8 cellular contexts compared by ENCODE assay signal in genomic region chr9:137199411-137200121, GRCh38. TPM values are rescaled to one million over a fixed set of nuclear protein-coding genes. Genes with fewer than 3 reads are reported as not detected.
A peak's percentile ranks its signal among the peaks of the same experiment; 100 is the strongest.
DNase-seq lines count a peak whose midpoint lies in the region; ATAC-seq and TF ChIP-seq lines count a peak whose summit lies in the region.

No MANE protein-coding gene starts in this region.

- H3K36me3 Mint-ChIP-seq in progenitor cell of endocrine pancreas (ENCODE audit: insufficient read depth): no peaks in the 10 kb centered on the region

- H3K36me3 ChIP-seq in Peyer's patch: no peaks in the 10 kb centered on the region
- no peaks in the 10 kb centered on the region for H3K36me3 ChIP-seq in esophagus squamous epithelium

- H3K4me1 Mint-ChIP-seq in progenitor cell of endocrine pancreas (ENCODE audit: low read depth): peaks cover 26% of the 10 kb centered on the region

- H3K4me3 ChIP-seq in Peyer's patch (peak overlapping the region; percentile 43 to 96 (median 83)), esophagus squamous epithelium (peak overlapping the region; percentile 39 to 82 (median 72))

- intact Hi-C loops in esophagus squamous epithelium (cut with DNase I): no loop called here

- no peaks in the 10 kb centered on the region for H3K9me3 ChIP-seq in Peyer's patch
- H3K9me3 ChIP-seq in esophagus squamous epithelium: no peaks in the 10 kb centered on the region

- TF ChIP-seq CTCF in Peyer's patch (IDR thresholded peaks at IDR 0.05) (no peak), esophagus squamous epithelium (IDR thresholded peaks at IDR 0.05) (no peak), progenitor cell of endocrine pancreas (IDR thresholded peaks at IDR 0.05; ENCODE audit: unreplicated experiment) (no peak)

- no peak overlapping the region for H3K27ac Mint-ChIP-seq in progenitor cell of endocrine pancreas

- H3K4me3 Mint-ChIP-seq in progenitor cell of endocrine pancreas (ENCODE audit: low read depth): peak overlapping the region; percentile 82

- H3K4me1 ChIP-seq in Peyer's patch (peaks cover 0 to 68% (median 18%) of the 10 kb centered on the region in 4 donors), esophagus squamous epithelium (peaks cover 69 to 91% (median 76%) of the 10 kb centered on the region in 3 donors)

- H3K27me3 ChIP-seq in Peyer's patch (no peaks in the 10 kb centered on the region), esophagus squamous epithelium (no peaks in the 10 kb centered on the region)

- H3K9me3 Mint-ChIP-seq in progenitor cell of endocrine pancreas (ENCODE audit: low read depth): no peaks in the 10 kb centered on the region

- H3K27me3 Mint-ChIP-seq in progenitor cell of endocrine pancreas: no peaks in the 10 kb centered on the region

- no peak for TF ChIP-seq POLR2A in Peyer's patch (IDR thresholded peaks at IDR 0.05)
- no peak for TF ChIP-seq POLR2A in esophagus squamous epithelium (IDR thresholded peaks at IDR 0.05)

- 55% methylated on average over 4 of the region's 51 CpGs; no CpG with 5 or more reads in 1 of the 2 donors for WGBS in esophagus squamous epithelium, 2 donors

- peak overlapping the region in 3 of 4 donors; percentile 85 to 98 (median 92) for H3K27ac ChIP-seq in Peyer's patch
- peak overlapping the region in 3 of 4 donors; percentile 53 to 94 (median 70) for H3K27ac ChIP-seq in esophagus squamous epithelium

- ATAC-seq in HG03159 (IDR thresholded peaks at IDR 0.05; ENCODE audit: unreplicated experiment): no peak

- DNase-seq in ELF-1 (ENCODE audit: low read depth, low spot score) (peak; percentile 38), Peyer's patch (peak in 1 of 3 donors; percentile 60), esophagus squamous epithelium (lab: John Stamatoyannopoulos, UW) (no peak), progenitor cell of endocrine pancreas (ENCODE audit: low spot score, unreplicated experiment) (no peak), cerebellum (ENCODE audit: low spot score) (no peak), HPDE6-E6E7 (ENCODE audit: extremely low spot score) (no peak), iPS-NIHi11 (ENCODE audit: low spot score) (no peak)

RNA-seq across cellular contexts. Expression of gene TPRN, which starts 1.0 kb away (rescaled TPM):
- total RNA-seq in Peyer's patch: 100 to 1,000 TPM in 3 of 4 donors, 10 to 100 TPM in 1; 28.1 to 167 (median 130) TPM
- total RNA-seq in esophagus squamous epithelium: 10 to 100 TPM; 13.0 to 34.2 (median 15.8) TPM
- total RNA-seq in progenitor cell of endocrine pancreas: 18.8 and 20.7 TPM in 2 replicates
- 7.3 TPM for total RNA-seq in cerebellum

RNA-seq across cellular contexts. Expression of gene TMEM203, which starts 5.9 kb away (rescaled TPM):
- total RNA-seq in Peyer's patch (10 to 100 TPM; 11.6 to 33.5 (median 27.6) TPM), esophagus squamous epithelium (10 to 100 TPM; 19.4 to 29.6 (median 25.4) TPM), progenitor cell of endocrine pancreas (35.2 and 36.2 TPM in 2 replicates), cerebellum (24.9 TPM)

RNA-seq across cellular contexts. Expression of gene NDOR1, which starts 5.9 kb away (rescaled TPM):
- total RNA-seq in Peyer's patch: 10 to 100 TPM; 16.3 to 39.2 (median 25.1) TPM
- 10 to 100 TPM in 1 of 4 donors, 1 to 10 TPM in 3; 5.3 to 11.2 (median 7.7) TPM for total RNA-seq in esophagus squamous epithelium
- total RNA-seq in progenitor cell of endocrine pancreas: 35.1 and 37.4 TPM in 2 replicates
- 5.4 TPM for total RNA-seq in cerebellum

RNA-seq across cellular contexts. Expression of gene SSNA1, which starts 11.1 kb away (rescaled TPM):
- total RNA-seq in Peyer's patch (10 to 100 TPM; 58.6 to 82.0 (median 71.6) TPM), esophagus squamous epithelium (100 to 1,000 TPM in 2 of 4 donors, 10 to 100 TPM in 2; 67.1 to 124 (median 96.7) TPM), progenitor cell of endocrine pancreas (52.5 and 59.1 TPM in 2 replicates), cerebellum (16.4 TPM)

RNA-seq across cellular contexts. Expression of gene ANAPC2, which starts 11.2 kb away (rescaled TPM):
- total RNA-seq in Peyer's patch (100 to 1,000 TPM in 2 of 4 donors, 10 to 100 TPM in 2; 37.7 to 118 (median 78.7) TPM), esophagus squamous epithelium (10 to 100 TPM; 14.0 to 34.1 (median 25.1) TPM), progenitor cell of endocrine pancreas (73.2 and 74.3 TPM in 2 replicates), cerebellum (22.0 TPM)
